ENCODE assay signal across 8 cellular contexts in genomic region chr4:54657556-54658313, GRCh38. TPM values are rescaled to one million over a fixed set of nuclear protein-coding genes. Genes with fewer than 3 reads are reported as not detected.
DNase-seq lines count a peak whose midpoint lies in the region; ATAC-seq and TF ChIP-seq lines count a peak whose summit lies in the region.

KIT (plus strand) TSS chr4:54657957; CDS start chr4:54658015, 58 bp downstream.

- H3K27me3 Mint-ChIP-seq in stimulated activated naive CD8-positive, alpha-beta T cell treated with anti-CD3 and anti-CD28 coated beads, Interleukin-15, amount 100 ng/mL, for 72 hours: peaks cover 80% of the 10 kb centered on the region

- DNase-seq in GM06990 (ENCODE audit: extremely low read depth, insufficient read length): peak; percentile 10
- peak; percentile 82 for DNase-seq in NCI-H1092 treated with DMSO at 0.1 percent for 48 hours (lab: John Stamatoyannopoulos, UW)
- DNase-seq in medulla oblongata (ENCODE audit: extremely low spot score): peak; percentile 37
- DNase-seq in stimulated activated naive CD8-positive, alpha-beta T cell treated with anti-CD3 and anti-CD28 coated beads, Interleukin-15, amount 100 ng/mL, for 72 hours: peak; percentile 11 to 29

- H3K4me3 ChIP-seq in GM06990 (replicated peaks; ENCODE audit: low read depth, low read length) (peak within 1 kb of the TSS; percentile 28), WI38 (ENCODE audit: low read depth, low read length) (peak within 1 kb of the TSS; percentile 67), ectodermal cell (ENCODE audit: insufficient read depth, low read depth, low read length) (peak within 1 kb of the TSS; percentile 70)

- H3K4me1 Mint-ChIP-seq in stimulated activated naive CD8-positive, alpha-beta T cell treated with anti-CD3 and anti-CD28 coated beads, Interleukin-15, amount 100 ng/mL, for 72 hours: peaks cover 38% of the 10 kb centered on the region

- TF ChIP-seq CTCF in GM06990 (IDR thresholded peaks at IDR 0.05; ENCODE audit: insufficient read depth, low read length, poor library complexity, severe bottlenecking) (no peak), WI38 (IDR thresholded peaks at IDR 0.05; ENCODE audit: low read depth, low read length) (no peak)

- H3K4me1 ChIP-seq in ectodermal cell (ENCODE audit: control insufficient read depth, insufficient read depth, low read length): peaks cover 16% of the 10 kb centered on the region

- H3K4me3 Mint-ChIP-seq in stimulated activated naive CD8-positive, alpha-beta T cell treated with anti-CD3 and anti-CD28 coated beads, Interleukin-15, amount 100 ng/mL, for 72 hours: peak within 1 kb of the TSS; percentile 80 to 95

- no peaks in the 10 kb centered on the region for H3K9me3 ChIP-seq in ectodermal cell (ENCODE audit: control insufficient read depth, low read length)

- peak within 1 kb of the TSS in 1 of 2 donors; percentile 80 for H3K27ac Mint-ChIP-seq in stimulated activated naive CD8-positive, alpha-beta T cell treated with anti-CD3 and anti-CD28 coated beads, Interleukin-15, amount 100 ng/mL, for 72 hours

- H3K27me3 ChIP-seq in GM06990 (replicated peaks; ENCODE audit: control insufficient read depth, insufficient read depth, low read length): no peaks in the 10 kb centered on the region; the same call in none of the 2 replicates
- H3K27me3 ChIP-seq in ectodermal cell (ENCODE audit: control insufficient read depth, insufficient read depth, low read length, poor library complexity, severe bottlenecking): peaks cover 61% of the 10 kb centered on the region

- no peak within 1 kb of the TSS for H3K27ac ChIP-seq in ectodermal cell (ENCODE audit: insufficient read depth, low read depth, low read length, poor library complexity, severe bottlenecking)

- 0 to 1% methylated on average over 77 to 78 of the region's 78 CpGs for WGBS in ectodermal cell, 2 experiments

- ATAC-seq in stimulated activated naive CD8-positive, alpha-beta T cell treated with anti-CD3 and anti-CD28 coated beads, Interleukin-15, amount 100 ng/mL, for 72 hours: peak; percentile 49
- ATAC-seq in GM19452 (IDR thresholded peaks at IDR 0.05; ENCODE audit: unreplicated experiment) (no peak), HG02798 (IDR thresholded peaks at IDR 0.05; ENCODE audit: poor library complexity, unreplicated experiment) (no peak)

- no peaks in the 10 kb centered on the region for H3K9me3 Mint-ChIP-seq in stimulated activated naive CD8-positive, alpha-beta T cell treated with anti-CD3 and anti-CD28 coated beads, Interleukin-15, amount 100 ng/mL, for 72 hours

- no peaks in the 10 kb centered on the region for H3K36me3 ChIP-seq in GM06990 (ENCODE audit: control insufficient read depth, insufficient read depth, low read length)
- no peaks in the 10 kb centered on the region for H3K36me3 ChIP-seq in ectodermal cell (ENCODE audit: control insufficient read depth, insufficient read depth, low read length)

RNA-seq across cellular contexts. Expression of gene KIT, which starts in this region (rescaled TPM):
- polyA plus RNA-seq in ectodermal cell (2013, experiment 1 of 4): 19.9 TPM
- polyA plus RNA-seq in ectodermal cell (2013, experiment 2 of 4): 19.5 TPM
- 20.8 TPM for polyA plus RNA-seq in ectodermal cell (2013, experiment 3 of 4)
- 22.2 TPM for polyA plus RNA-seq in ectodermal cell (2013, experiment 4 of 4)

Comparison
In these comparisons a context has a peak if more than half of its experiments do, and no peak if none do; other contexts are left out.
1. DNase-seq: peak in every context shown above with its lines; median percentile 82 in NCI-H1092 treated with DMSO at 0.1 percent for 48 hours; 37 in medulla oblongata; 20 in stimulated activated naive CD8-positive, alpha-beta T cell treated with anti-CD3 and anti-CD28 coated beads, Interleukin-15, amount 100 ng/mL, for 72 hours; 10 in GM06990.